In genomic region chr2:234241656-234242445, GRCh38 we compare ENCODE assay signal across 12 cellular contexts.
DNase-seq lines count a peak whose midpoint lies in the region; TF ChIP-seq lines count a peak whose summit lies in the region.
"Had no signal": no experiment of that assay in that cellular context is flagged by ENCODE, and none has a peak within 500 bp of the region (broad histone marks: within the 10 kb centered on the region; RNA-seq: fewer than 3 reads in every experiment).

No MANE protein-coding gene starts in this region.

- H3K36me3 ChIP-seq in breast epithelium (no peaks in the 10 kb centered on the region), adipocyte (ENCODE audit: control insufficient read depth, insufficient read depth, low read length, severe bottlenecking) (no peaks in the 10 kb centered on the region), Caco-2 (ENCODE audit: control insufficient read depth, insufficient read depth, low read length) (no peaks in the 10 kb centered on the region)

- H3K4me3 Mint-ChIP-seq in MCF 10A (ENCODE audit: unreplicated experiment) (peak overlapping the region; percentile 51), Caco-2 (ENCODE audit: unreplicated experiment) (no peak overlapping the region)
- no peak overlapping the region for H3K4me3 Mint-ChIP-seq in activated naive CD4-positive, alpha-beta T cell treated with anti-CD3 and anti-CD28 coated beads for 36 hours
- H3K4me3 Mint-ChIP-seq: activated CD4-positive, alpha-beta T cell treated with anti-CD3 and anti-CD28 coated beads, Interleukin-2, amount 10 ng/mL, durations not matched to agents 24 days and 14 days; H9 had no signal

- H3K9ac ChIP-seq in adipocyte (ENCODE audit: low read length), result no peak overlapping the region

- no peak overlapping the region for H3K27ac ChIP-seq in breast epithelium

- no peaks in the 10 kb centered on the region for H3K36me3 Mint-ChIP-seq in MCF 10A (ENCODE audit: insufficient read depth, unreplicated experiment)
- peaks cover 1% of the 10 kb centered on the region for H3K36me3 Mint-ChIP-seq in activated naive CD4-positive, alpha-beta T cell treated with anti-CD3 and anti-CD28 coated beads for 36 hours (ENCODE audit: low read depth)
- H3K36me3 Mint-ChIP-seq in Caco-2 (ENCODE audit: insufficient read depth, unreplicated experiment), result no peaks in the 10 kb centered on the region

- DNase-seq in MCF 10A (ENCODE audit: unreplicated experiment) (peak; percentile 84), breast epithelium (ENCODE audit: low spot score in 2 of 2) (no peak), adipocyte (ENCODE audit: low read depth) (peak; percentile 82), iPS-NIHi11 (ENCODE audit: low spot score) (peak; percentile 37), NCI-H1105 treated with DMSO at 0.1 percent for 48 hours (lab: John Stamatoyannopoulos, UW) (no peak), Caco-2 (no peak), ureter (ENCODE audit: low spot score) (no peak)
- no peak for DNase-seq in activated naive CD4-positive, alpha-beta T cell treated with anti-CD3 and anti-CD28 coated beads for 36 hours
- DNase-seq: activated CD4-positive, alpha-beta T cell treated with anti-CD3 and anti-CD28 coated beads, Interleukin-2, amount 10 ng/mL, durations not matched to agents 24 days and 14 days; activated naive CD4-positive, alpha-beta T cell treated with Interleukin-2 at 50 U/mL for 16 hours; H9; stimulated activated CD8-positive, alpha-beta memory T cell treated with anti-CD3 and anti-CD28 coated beads, Interleukin-4, amount 100 ng/mL, for 48 hours had no signal

- H3K4me3 ChIP-seq in breast epithelium (no peak overlapping the region), adipocyte (ENCODE audit: low read length) (no peak overlapping the region), Caco-2 (ENCODE audit: low read depth, low read length) (no peak overlapping the region)

- POLR2A ChIA-PET in MCF 10A (lab: Yijun Ruan, JAX) (interaction anchor here (0.6 to 4.4 kb wide), 14 partner anchors 8 to 1452 kb away, joined by 3 to 37 read pairs (median 4); partner anchors contain the start of gene ARL4C), Caco-2 (lab: Charles Lee) (no interaction called here)

- H3K4me1 Mint-ChIP-seq in MCF 10A (ENCODE audit: insufficient read depth, unreplicated experiment), result peaks cover 50% of the 10 kb centered on the region
- peaks cover 9% of the 10 kb centered on the region for H3K4me1 Mint-ChIP-seq in activated naive CD4-positive, alpha-beta T cell treated with anti-CD3 and anti-CD28 coated beads for 36 hours (ENCODE audit: low read depth)
- peaks cover 21% of the 10 kb centered on the region for H3K4me1 Mint-ChIP-seq in Caco-2 (ENCODE audit: low read depth, unreplicated experiment)

- H3K9me3 ChIP-seq in breast epithelium (no peaks in the 10 kb centered on the region), adipocyte (ENCODE audit: control insufficient read depth, low read length) (peaks cover 11% of the 10 kb centered on the region), Caco-2 (no peaks in the 10 kb centered on the region)

- H3K27me3 ChIP-seq in breast epithelium (no peaks in the 10 kb centered on the region), adipocyte (replicated peaks; ENCODE audit: control insufficient read depth, insufficient read depth, low read length) (no peaks in the 10 kb centered on the region), Caco-2 (replicated peaks; ENCODE audit: control insufficient read depth, insufficient read depth, low read length) (no peaks in the 10 kb centered on the region)

- H3K27me3 Mint-ChIP-seq in MCF 10A (ENCODE audit: insufficient read depth, unreplicated experiment) (no peaks in the 10 kb centered on the region), Caco-2 (ENCODE audit: insufficient read depth, unreplicated experiment) (no peaks in the 10 kb centered on the region)
- H3K27me3 Mint-ChIP-seq in activated naive CD4-positive, alpha-beta T cell treated with anti-CD3 and anti-CD28 coated beads for 36 hours (ENCODE audit: low read depth), result no peaks in the 10 kb centered on the region

- H3K4me1 ChIP-seq in breast epithelium (no peaks in the 10 kb centered on the region), adipocyte (ENCODE audit: control insufficient read depth, insufficient read depth, low read length) (peaks cover 24% of the 10 kb centered on the region), Caco-2 (0 out of 2 replicates have a peak, but pooled peaks cover 6% of the 10 kb centered on the region)

- H3K9me3 Mint-ChIP-seq in MCF 10A (ENCODE audit: unreplicated experiment) (peaks cover 12% of the 10 kb centered on the region), Caco-2 (ENCODE audit: unreplicated experiment) (peaks cover 11% of the 10 kb centered on the region)
- H3K9me3 Mint-ChIP-seq in activated naive CD4-positive, alpha-beta T cell treated with anti-CD3 and anti-CD28 coated beads for 36 hours, result no peaks in the 10 kb centered on the region

- TF ChIP-seq POLR2A in breast epithelium (IDR thresholded peaks at IDR 0.05), result no peak

- BruUV-seq in MCF 10A (replicated peaks; lab: Mats Ljungman, UMichigan) (no TSS peak), Caco-2 (replicated peaks; lab: Mats Ljungman, UMichigan) (no TSS peak)

- intact Hi-C loops in MCF 10A (cut with micrococcal nuclease), result no loop called here
- intact Hi-C loops in breast epithelium (cut with DNase I; ENCODE audit: low total_unique reads), result no loop called here
- intact Hi-C loops in activated naive CD4-positive, alpha-beta T cell treated with anti-CD3 and anti-CD28 coated beads for 36 hours (cut with micrococcal nuclease), result no loop called here
- intact Hi-C loops in Caco-2 (cut with micrococcal nuclease; ENCODE audit: unreplicated experiment), result no loop called here

- H3K27ac Mint-ChIP-seq in MCF 10A (ENCODE audit: low read depth, unreplicated experiment), result peak overlapping the region; percentile 80
- no peak overlapping the region for H3K27ac Mint-ChIP-seq in activated naive CD4-positive, alpha-beta T cell treated with anti-CD3 and anti-CD28 coated beads for 36 hours
- H3K27ac Mint-ChIP-seq in Caco-2 (ENCODE audit: unreplicated experiment), result no peak overlapping the region
- H3K27ac Mint-ChIP-seq: activated CD4-positive, alpha-beta T cell treated with anti-CD3 and anti-CD28 coated beads, Interleukin-2, amount 10 ng/mL, durations not matched to agents 24 days and 14 days; H9 had no signal

- TF ChIP-seq CTCF in MCF 10A (IDR thresholded peaks at IDR 0.05; ENCODE audit: unreplicated experiment), result no peak
- no peak for TF ChIP-seq CTCF in breast epithelium (IDR thresholded peaks at IDR 0.05)
- no peak for TF ChIP-seq CTCF in Caco-2 (IDR thresholded peaks at IDR 0.05; ENCODE audit: insufficient read depth in 1 of 2, low read depth in 1 of 2, low read length in 1 of 2, severe bottlenecking in 1 of 2, unreplicated experiment in 1 of 2)

- CTCF ChIA-PET in MCF 10A (lab: Yijun Ruan, JAX) (interaction anchor here (0.6 to 2.3 kb wide), 9 partner anchors 9 to 309 kb away, joined by 3 to 7 read pairs (median 4); no protein-coding TSS in a partner anchor), Caco-2 (lab: Charles Lee) (no interaction called here)
- CTCF ChIA-PET in activated naive CD4-positive, alpha-beta T cell treated with anti-CD3 and anti-CD28 coated beads for 36 hours (lab: Charles Lee), result no interaction called here

Comparison
In these comparisons a context has a peak if more than half of its experiments do, and no peak if none do; other contexts are left out.
1. DNase-seq: peak in MCF 10A (single experiment), adipocyte (single experiment) and iPS-NIHi11 (single experiment); none in breast epithelium (0 of 2), NCI-H1105 treated with DMSO at 0.1 percent for 48 hours (single experiment), activated naive CD4-positive, alpha-beta T cell treated with anti-CD3 and anti-CD28 coated beads for 36 hours (single experiment), Caco-2 (0 of 2) and ureter (single experiment).